ENCODE assay signal across 8 cellular contexts in genomic region chr11:65290448-65291165, GRCh38. TPM values are rescaled to one million over a fixed set of nuclear protein-coding genes. Genes with fewer than 3 reads are reported as not detected.
A peak's percentile ranks its signal among the peaks of the same experiment; 100 is the strongest.
DNase-seq lines count a peak whose midpoint lies in the region; ATAC-seq and TF ChIP-seq lines count a peak whose summit lies in the region.

No MANE protein-coding gene starts in this region.

- intact Hi-C loops in vagina (cut with DNase I): no loop called here

- peaks cover 18% of the 10 kb centered on the region for H3K4me1 ChIP-seq in mesodermal cell (ENCODE audit: control insufficient read depth, insufficient read depth, low read length, poor library complexity, severe bottlenecking)
- peaks cover 59% of the 10 kb centered on the region for H3K4me1 ChIP-seq in vagina

- H3K9me3 ChIP-seq in mesodermal cell (ENCODE audit: control insufficient read depth, low read length): no peaks in the 10 kb centered on the region
- no peaks in the 10 kb centered on the region for H3K9me3 ChIP-seq in vagina

- ATAC-seq in GM21717 (IDR thresholded peaks at IDR 0.05; ENCODE audit: unreplicated experiment): no peak
- no peak for ATAC-seq in activated T-cell treated with anti-CD3 and anti-CD28 coated beads, Interleukin-2, amount 50 U/mL, for 4 hours

- H3K4me1 Mint-ChIP-seq in chondrocyte (ENCODE audit: low read depth): peaks cover 45% of the 10 kb centered on the region
- H3K4me1 Mint-ChIP-seq in activated T-cell treated with anti-CD3 and anti-CD28 coated beads, Interleukin-2, amount 50 U/mL, for 4 hours (ENCODE audit: low read depth): peaks cover 4% of the 10 kb centered on the region

- DNase-seq in GM04504 (ENCODE audit: low read depth) (peak; percentile 100), NCI-H187 treated with DMSO at 0.1 percent for 48 hours (lab: John Stamatoyannopoulos, UW) (peak; percentile 3), chondrocyte (ENCODE audit: low spot score) (peak; percentile 3), vagina (ENCODE audit: extremely low spot score in 2 of 2) (peak in 1 of 2 donors; percentile 97), SHP77 (lab: John Stamatoyannopoulos, UW) (no peak)
- DNase-seq in activated T-cell treated with anti-CD3 and anti-CD28 coated beads, Interleukin-2, amount 50 U/mL, for 4 hours: no peak

- H3K36me3 Mint-ChIP-seq in chondrocyte (ENCODE audit: low read depth): peaks cover 11% of the 10 kb centered on the region
- H3K36me3 Mint-ChIP-seq in activated T-cell treated with anti-CD3 and anti-CD28 coated beads, Interleukin-2, amount 50 U/mL, for 4 hours (ENCODE audit: insufficient read depth): peaks cover 47% of the 10 kb centered on the region

- H3K4me3 Mint-ChIP-seq in chondrocyte (ENCODE audit: unreplicated experiment): peak overlapping the region; percentile 31
- no peak overlapping the region for H3K4me3 Mint-ChIP-seq in activated T-cell treated with anti-CD3 and anti-CD28 coated beads, Interleukin-2, amount 50 U/mL, for 4 hours

- peak overlapping the region; percentile 94 for H3K27ac Mint-ChIP-seq in chondrocyte (ENCODE audit: unreplicated experiment)

- no peaks in the 10 kb centered on the region for H3K27me3 ChIP-seq in vagina

- H3K4me3 ChIP-seq in mesodermal cell (ENCODE audit: extremely low read depth, insufficient read depth, low read length, poor library complexity, severe bottlenecking): no peak overlapping the region
- H3K4me3 ChIP-seq in vagina: peak overlapping the region in 1 of 2 donors; percentile 15

- H3K36me3 ChIP-seq in mesodermal cell (ENCODE audit: control insufficient read depth, insufficient read depth, low read length): peaks cover 88% of the 10 kb centered on the region
- H3K36me3 ChIP-seq in vagina: peaks cover 0 to 2% of the 10 kb centered on the region in 2 donors

- peak in 1 of 2 donors; percentile 19 for TF ChIP-seq POLR2A in vagina (IDR thresholded peaks at IDR 0.05)

- H3K27me3 Mint-ChIP-seq in chondrocyte (ENCODE audit: low read depth): no peaks in the 10 kb centered on the region
- no peaks in the 10 kb centered on the region for H3K27me3 Mint-ChIP-seq in activated T-cell treated with anti-CD3 and anti-CD28 coated beads, Interleukin-2, amount 50 U/mL, for 4 hours (ENCODE audit: low read depth)

- TF ChIP-seq CTCF in chondrocyte (IDR thresholded peaks at IDR 0.05): no peak
- no peak for TF ChIP-seq CTCF in vagina (IDR thresholded peaks at IDR 0.05)

- peak overlapping the region; percentile 71 for H3K27ac ChIP-seq in mesodermal cell (ENCODE audit: low read depth, low read length, severe bottlenecking)
- peak overlapping the region; percentile 82 for H3K27ac ChIP-seq in vagina

- 88 to 96% methylated on average over 4 to 6 of the region's 8 CpGs for WGBS in mesodermal cell (ENCODE audit: insufficient coverage in 2 of 2), 2 experiments

- H3K9me3 Mint-ChIP-seq in chondrocyte (ENCODE audit: low read depth): no peaks in the 10 kb centered on the region
- H3K9me3 Mint-ChIP-seq in activated T-cell treated with anti-CD3 and anti-CD28 coated beads, Interleukin-2, amount 50 U/mL, for 4 hours: no peaks in the 10 kb centered on the region

RNA-seq across cellular contexts. Expression of gene CDC42EP2, which starts 24.1 kb away (rescaled TPM):
- total RNA-seq in chondrocyte (7.3 to 12.8 TPM (median 12.6 TPM) in 3 replicates), vagina (27.7 TPM)
- 14.7 TPM for polyA plus RNA-seq in mesodermal cell (2013, experiment 1 of 2)
- 8.1 TPM for polyA plus RNA-seq in mesodermal cell (2013, experiment 2 of 2)
- total RNA-seq in activated T-cell treated with anti-CD3 and anti-CD28 coated beads, Interleukin-2, amount 50 U/mL, for 4 hours: 1 to 10 TPM; 1.3 to 1.9 (median 1.6) TPM

RNA-seq across cellular contexts. Expression of gene POLA2, which starts 28.8 kb away (rescaled TPM):
- total RNA-seq in chondrocyte (5.7 to 19.0 TPM (median 6.2 TPM) in 3 replicates), vagina (9.6 TPM)
- polyA plus RNA-seq in mesodermal cell (2013, experiment 1 of 2): 26.9 TPM
- 25.7 TPM for polyA plus RNA-seq in mesodermal cell (2013, experiment 2 of 2)
- total RNA-seq in activated T-cell treated with anti-CD3 and anti-CD28 coated beads, Interleukin-2, amount 50 U/mL, for 4 hours: 10 to 100 TPM; 49.2 to 64.7 (median 57.6) TPM

RNA-seq across cellular contexts. Expression of gene DPF2, which starts 43.0 kb away (rescaled TPM):
- 49.7 to 52.3 TPM (median 49.9 TPM) in 3 replicates for total RNA-seq in chondrocyte
- 81.1 TPM for polyA plus RNA-seq in mesodermal cell (2013, experiment 1 of 2)
- polyA plus RNA-seq in mesodermal cell (2013, experiment 2 of 2): 73.7 TPM
- 33.1 TPM for total RNA-seq in vagina
- total RNA-seq in activated T-cell treated with anti-CD3 and anti-CD28 coated beads, Interleukin-2, amount 50 U/mL, for 4 hours: 10 to 100 TPM; 56.7 to 59.1 (median 58.0) TPM

Comparison
In these comparisons a context has a peak if more than half of its experiments do, and no peak if none do; other contexts are left out.
1. DNase-seq: peak in GM04504 (single experiment), NCI-H187 treated with DMSO at 0.1 percent for 48 hours (single experiment) and chondrocyte (single experiment); none in SHP77 (0 of 2) and activated T-cell treated with anti-CD3 and anti-CD28 coated beads, Interleukin-2, amount 50 U/mL, for 4 hours (single experiment).